In genomic region chr11:75292943-75293342, GRCh38 we compare ENCODE assay signal across 21 cellular contexts. TPM values are rescaled to one million over a fixed set of nuclear protein-coding genes. Genes with fewer than 3 reads are reported as not detected.
"Had no signal": no experiment of that assay in that cellular context is flagged by ENCODE, and none has a peak within 500 bp of the region (broad histone marks: within the 10 kb centered on the region; RNA-seq: fewer than 3 reads in every experiment).

No MANE protein-coding gene starts in this region.

- H3K27ac ChIP-seq: left lung, right lobe of liver, skin epidermis, thoracic aorta had no signal

- H3K27me3 Mint-ChIP-seq: activated CD4-positive, alpha-beta memory T cell treated with anti-CD3 and anti-CD28 coated beads, Interleukin-2, amount 10 ng/mL, durations not matched to agents 7 days and 5 days; activated CD4-positive, alpha-beta T cell treated with anti-CD3 and anti-CD28 coated beads, Interleukin-2, amount 10 ng/mL, durations not matched to agents 24 days and 14 days; activated naive CD8-positive, alpha-beta T cell had no signal

- H3K4me3 ChIP-seq: left lung, right lobe of liver, skin epidermis, thoracic aorta, upper lobe of left lung had no signal

- H3K9me3 ChIP-seq: left lung, right lobe of liver, thoracic aorta, upper lobe of left lung had no signal

- ATAC-seq: activated CD4-positive, CD25-positive, alpha-beta regulatory T cell treated with anti-CD3 and anti-CD28 coated beads, Interleukin-2, amount 50 U/mL, for 24 hours; left lung; SK-N-SH treated with all-trans-retinoic acid at 6 μM for 48 hours; stimulated activated naive B cell treated with anti-CD40 and anti-IgM and Interleukin-4, amounts not matched to agents 10 μg/mL and 1 μg/mL and 100 μg/mL, for 72 hours had no signal

- H3K36me3 ChIP-seq: right lobe of liver, thoracic aorta had no signal

- H3K9me3 Mint-ChIP-seq: activated CD4-positive, alpha-beta memory T cell treated with anti-CD3 and anti-CD28 coated beads, Interleukin-2, amount 10 ng/mL, durations not matched to agents 7 days and 5 days; activated CD4-positive, alpha-beta T cell treated with anti-CD3 and anti-CD28 coated beads, Interleukin-2, amount 10 ng/mL, durations not matched to agents 24 days and 14 days; neural crest cell had no signal

- H3K27me3 ChIP-seq: left lung, right lobe of liver, upper lobe of left lung had no signal

- DNase-seq: activated CD4-positive, alpha-beta memory T cell treated with anti-CD3 and anti-CD28 coated beads, Interleukin-2, amount 10 ng/mL, durations not matched to agents 7 days and 5 days; activated CD4-positive, alpha-beta T cell treated with anti-CD3 and anti-CD28 coated beads, Interleukin-2, amount 10 ng/mL, durations not matched to agents 24 days and 14 days; activated gamma-delta T cell treated with Interleukin-2 at 50 U/mL for 16 hours; activated T-cell treated with anti-CD3 and anti-CD28 coated beads, Interleukin-2, amount 50 U/mL, for 1 hour; amniotic stem cell; effector CD8-positive, alpha-beta T cell; foreskin melanocyte; left lung; occipital lobe; right lobe of liver; stimulated activated CD4-positive, alpha-beta T cell treated with anti-CD3 and anti-CD28 coated beads, Interleukin-2, amount 100 ng/mL, for 24 hours; stimulated activated naive B cell treated with anti-CD40 and anti-IgM and Interleukin-4, amounts not matched to agents 10 μg/mL and 1 μg/mL and 100 μg/mL, for 72 hours; upper lobe of left lung had no signal

- H3K27ac Mint-ChIP-seq: activated CD4-positive, alpha-beta memory T cell treated with anti-CD3 and anti-CD28 coated beads, Interleukin-2, amount 10 ng/mL, durations not matched to agents 7 days and 5 days; activated CD4-positive, alpha-beta T cell treated with anti-CD3 and anti-CD28 coated beads, Interleukin-2, amount 10 ng/mL, durations not matched to agents 24 days and 14 days; activated naive CD8-positive, alpha-beta T cell; stimulated activated naive B cell treated with anti-CD40 and anti-IgM and Interleukin-4, amounts not matched to agents 10 μg/mL and 1 μg/mL and 100 μg/mL, for 72 hours had no signal

- H3K4me1 Mint-ChIP-seq: activated CD4-positive, alpha-beta memory T cell treated with anti-CD3 and anti-CD28 coated beads, Interleukin-2, amount 10 ng/mL, durations not matched to agents 7 days and 5 days; stimulated activated naive B cell treated with anti-CD40 and anti-IgM and Interleukin-4, amounts not matched to agents 10 μg/mL and 1 μg/mL and 100 μg/mL, for 72 hours had no signal

- H3K4me3 Mint-ChIP-seq: activated CD4-positive, alpha-beta memory T cell treated with anti-CD3 and anti-CD28 coated beads, Interleukin-2, amount 10 ng/mL, durations not matched to agents 7 days and 5 days; activated CD4-positive, alpha-beta T cell treated with anti-CD3 and anti-CD28 coated beads, Interleukin-2, amount 10 ng/mL, durations not matched to agents 24 days and 14 days; activated naive CD8-positive, alpha-beta T cell; neural crest cell; stimulated activated naive B cell treated with anti-CD40 and anti-IgM and Interleukin-4, amounts not matched to agents 10 μg/mL and 1 μg/mL and 100 μg/mL, for 72 hours had no signal

- H3K4me1 ChIP-seq: right lobe of liver had no signal

RNA-seq across cellular contexts. Expression of gene TPBGL, which starts 52.4 kb away (rescaled TPM):
- total RNA-seq: bronchial epithelial cell, esophagus mucosa, right lobe of liver had no signal
